Comparison of ENCODE assay signal across 1 cellular context in genomic region chr9:92989561-92989960, GRCh38.
TF ChIP-seq lines count a peak whose summit lies in the region.

No MANE protein-coding gene starts in this region.

TF ChIP-seq in WTC11, 78 proteins besides CTCF, POLR2A, EP300 and RAD21 (continued from another document):
- TF ChIP-seq, protein P1, sequence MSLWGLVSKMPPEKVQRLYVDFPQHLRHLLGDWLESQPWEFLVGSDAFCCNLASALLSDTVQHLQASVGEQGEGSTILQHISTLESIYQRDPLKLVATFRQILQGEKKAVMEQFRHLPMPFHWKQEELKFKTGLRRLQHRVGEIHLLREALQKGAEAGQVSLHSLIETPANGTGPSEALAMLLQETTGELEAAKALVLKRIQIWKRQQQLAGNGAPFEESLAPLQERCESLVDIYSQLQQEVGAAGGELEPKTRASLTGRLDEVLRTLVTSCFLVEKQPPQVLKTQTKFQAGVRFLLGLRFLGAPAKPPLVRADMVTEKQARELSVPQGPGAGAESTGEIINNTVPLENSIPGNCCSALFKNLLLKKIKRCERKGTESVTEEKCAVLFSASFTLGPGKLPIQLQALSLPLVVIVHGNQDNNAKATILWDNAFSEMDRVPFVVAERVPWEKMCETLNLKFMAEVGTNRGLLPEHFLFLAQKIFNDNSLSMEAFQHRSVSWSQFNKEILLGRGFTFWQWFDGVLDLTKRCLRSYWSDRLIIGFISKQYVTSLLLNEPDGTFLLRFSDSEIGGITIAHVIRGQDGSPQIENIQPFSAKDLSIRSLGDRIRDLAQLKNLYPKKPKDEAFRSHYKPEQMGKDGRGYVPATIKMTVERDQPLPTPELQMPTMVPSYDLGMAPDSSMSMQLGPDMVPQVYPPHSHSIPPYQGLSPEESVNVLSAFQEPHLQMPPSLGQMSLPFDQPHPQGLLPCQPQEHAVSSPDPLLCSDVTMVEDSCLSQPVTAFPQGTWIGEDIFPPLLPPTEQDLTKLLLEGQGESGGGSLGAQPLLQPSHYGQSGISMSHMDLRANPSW (CRISPR knock-in tag; conservative IDR thresholded peaks at IDR 0.05; ENCODE audit: low read depth) = no peak
- no peak for TF ChIP-seq ZNF671 (CRISPR knock-in tag; IDR thresholded peaks at IDR 0.05)
- TF ChIP-seq ETV6 (CRISPR knock-in tag; IDR thresholded peaks at IDR 0.05) = no peak
- TF ChIP-seq CBFB (CRISPR knock-in tag; IDR thresholded peaks at IDR 0.05; ENCODE audit: low read depth) = no peak
- TF ChIP-seq EMX1 (CRISPR knock-in tag; IDR thresholded peaks at IDR 0.05) = no peak
- TF ChIP-seq GRHL2 (CRISPR knock-in tag; IDR thresholded peaks at IDR 0.05; ENCODE audit: insufficient replicate concordance, severe bottlenecking) = no peak
- TF ChIP-seq JAZF1 (CRISPR knock-in tag; IDR thresholded peaks at IDR 0.05) = no peak
- TF ChIP-seq, protein P2, sequence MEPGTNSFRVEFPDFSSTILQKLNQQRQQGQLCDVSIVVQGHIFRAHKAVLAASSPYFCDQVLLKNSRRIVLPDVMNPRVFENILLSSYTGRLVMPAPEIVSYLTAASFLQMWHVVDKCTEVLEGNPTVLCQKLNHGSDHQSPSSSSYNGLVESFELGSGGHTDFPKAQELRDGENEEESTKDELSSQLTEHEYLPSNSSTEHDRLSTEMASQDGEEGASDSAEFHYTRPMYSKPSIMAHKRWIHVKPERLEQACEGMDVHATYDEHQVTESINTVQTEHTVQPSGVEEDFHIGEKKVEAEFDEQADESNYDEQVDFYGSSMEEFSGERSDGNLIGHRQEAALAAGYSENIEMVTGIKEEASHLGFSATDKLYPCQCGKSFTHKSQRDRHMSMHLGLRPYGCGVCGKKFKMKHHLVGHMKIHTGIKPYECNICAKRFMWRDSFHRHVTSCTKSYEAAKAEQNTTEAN (CRISPR knock-in tag; IDR thresholded peaks at IDR 0.05) = no peak
- peak; percentile 92 for TF ChIP-seq NFE2L1 (CRISPR knock-in tag; IDR thresholded peaks at IDR 0.05)
- TF ChIP-seq ZNF317 (CRISPR knock-in tag; IDR thresholded peaks at IDR 0.05; ENCODE audit: borderline replicate concordance, low read depth) = no peak
- TF ChIP-seq MLX (CRISPR knock-in tag; IDR thresholded peaks at IDR 0.05) = no peak
- TF ChIP-seq MYBL2 (CRISPR knock-in tag; IDR thresholded peaks at IDR 0.05) = no peak
- no peak for TF ChIP-seq MXD4 (CRISPR knock-in tag; IDR thresholded peaks at IDR 0.05; ENCODE audit: borderline replicate concordance)
